ENCODE assay signal across 12 cellular contexts in genomic region chr12:32120419-32120818, GRCh38. TPM values are rescaled to one million over a fixed set of nuclear protein-coding genes. Genes with fewer than 3 reads are reported as not detected.
DNase-seq lines count a peak whose midpoint lies in the region; ATAC-seq, FAIRE-seq and TF ChIP-seq lines count a peak whose summit lies in the region.
"Had no signal": no experiment of that assay in that cellular context is flagged by ENCODE, and none has a peak within 500 bp of the region (broad histone marks: within the 10 kb centered on the region; RNA-seq: fewer than 3 reads in every experiment).

No MANE protein-coding gene starts in this region.

- POLR2A ChIA-PET in HepG2 (lab: Yijun Ruan, JAX), result no interaction called here
- POLR2A ChIA-PET in CD8-positive, alpha-beta memory T cell (lab: Charles Lee), result no interaction called here

- TF ChIP-seq EP300 in HepG2 (IDR thresholded peaks at IDR 0.05; ENCODE audit: low read depth in 2 of 2, low read length in 2 of 2) (no peak), HepG2 (CRISPR knock-in tag; IDR thresholded peaks at IDR 0.05; ENCODE audit: borderline replicate concordance) (no peak)

- H3K9ac ChIP-seq in HepG2 (ENCODE audit: insufficient read depth, low read depth, low read length), result no peak overlapping the region
- H3K9ac ChIP-seq in mammary epithelial cell (ENCODE audit: insufficient read depth, low read length), result no peak overlapping the region

- dilution Hi-C loops in mammary epithelial cell (cut with HindIII; ENCODE audit: low sequenced_read_pairs), result no loop called here

- no peak overlapping the region for H2AFZ ChIP-seq in HepG2 (ENCODE audit: low read length)
- no peak overlapping the region for H2AFZ ChIP-seq in mammary epithelial cell (ENCODE audit: low read depth, low read length)

- peaks cover 11% of the 10 kb centered on the region for H3K27me3 Mint-ChIP-seq in T-helper 2 cell treated with Interferon-gamma antibody and Interleukin-4, amounts not matched to agents 5 μg/mL and 100 μg/mL, for 36 hours (ENCODE audit: low read depth)
- no peaks in the 10 kb centered on the region for H3K27me3 Mint-ChIP-seq in CD8-positive, alpha-beta memory T cell

- no peaks in the 10 kb centered on the region for H3K9me3 Mint-ChIP-seq in T-helper 2 cell treated with Interferon-gamma antibody and Interleukin-4, amounts not matched to agents 5 μg/mL and 100 μg/mL, for 36 hours
- H3K9me3 Mint-ChIP-seq in CD8-positive, alpha-beta memory T cell, result no peaks in the 10 kb centered on the region

- no peak for TF ChIP-seq RAD21 in HepG2 (CRISPR knock-in tag; IDR thresholded peaks at IDR 0.05)

- H3K27ac ChIP-seq in HepG2 (ENCODE audit: extremely low read length, insufficient read depth, low read length), result no peak overlapping the region
- no peak overlapping the region for H3K27ac ChIP-seq in right lobe of liver
- H3K27ac ChIP-seq in mammary epithelial cell (ENCODE audit: insufficient read depth, low read depth, low read length), result no peak overlapping the region
- H3K27ac ChIP-seq in tibial artery, result no peak overlapping the region
- no peak overlapping the region for H3K27ac ChIP-seq in CD8-positive, alpha-beta memory T cell (ENCODE audit: low read depth, low read length)

- no peaks in the 10 kb centered on the region for H4K20me1 ChIP-seq in HepG2 (ENCODE audit: insufficient read depth, low read length)
- no peaks in the 10 kb centered on the region for H4K20me1 ChIP-seq in mammary epithelial cell (ENCODE audit: insufficient read depth, low read length)

- peak overlapping the region; percentile 3 for H3K4me3 Mint-ChIP-seq in T-helper 2 cell treated with Interferon-gamma antibody and Interleukin-4, amounts not matched to agents 5 μg/mL and 100 μg/mL, for 36 hours
- H3K4me3 Mint-ChIP-seq in CD8-positive, alpha-beta memory T cell, result no peak overlapping the region

- TF ChIP-seq CTCF in HepG2 (CRISPR knock-in tag; IDR thresholded peaks at IDR 0.05) (no peak), right lobe of liver (IDR thresholded peaks at IDR 0.05) (no peak), mammary epithelial cell (conservative IDR thresholded peaks at IDR 0.05 in 1 of 2, IDR thresholded peaks at IDR 0.05 in 1 of 2; ENCODE audit: extremely low read depth in 1 of 2, insufficient read depth in 1 of 2, low read depth in 1 of 2, low read length in 2 of 2) (no peak), tibial artery (IDR thresholded peaks at IDR 0.05) (no peak)

- no peak overlapping the region for H3K27ac Mint-ChIP-seq in T-helper 2 cell treated with Interferon-gamma antibody and Interleukin-4, amounts not matched to agents 5 μg/mL and 100 μg/mL, for 36 hours
- H3K27ac Mint-ChIP-seq in CD8-positive, alpha-beta memory T cell, result no peak overlapping the region

- H3K36me3 ChIP-seq in HepG2 (replicated peaks in 1 of 2; ENCODE audit: control insufficient read depth in 1 of 2, insufficient read depth in 2 of 2, low read length in 2 of 2) (no peaks in the 10 kb centered on the region), right lobe of liver (no peaks in the 10 kb centered on the region), mammary epithelial cell (ENCODE audit: insufficient read depth, low read length) (peaks cover 4% of the 10 kb centered on the region), tibial artery (no peaks in the 10 kb centered on the region)
- no peaks in the 10 kb centered on the region for H3K36me3 ChIP-seq in CD8-positive, alpha-beta memory T cell (ENCODE audit: insufficient read depth, low read length)

- no peak for FAIRE-seq in HepG2 (lab: Jason Lieb, UNC)

- 95% methylated on average over 2 of the region's 2 CpGs for WGBS in HepG2 (ENCODE audit: low lambda C conversion rate)
- 85% methylated on average over 2 of the region's 2 CpGs for WGBS in right lobe of liver (ENCODE audit: insufficient coverage, low coverage, low lambda C conversion rate, missing lambda C conversion rate)
- 98% methylated on average over 2 of the region's 2 CpGs for whole genome bisulfite sequencing in mammary epithelial cell (ENCODE audit: low coverage, missing lambda C conversion rate)

- ATAC-seq in HepG2, result no peak
- no peak for ATAC-seq in right lobe of liver
- peak; percentile 81 for ATAC-seq in HG02981 (IDR thresholded peaks at IDR 0.05; ENCODE audit: unreplicated experiment)

- peaks cover 11% of the 10 kb centered on the region for H3K4me1 Mint-ChIP-seq in T-helper 2 cell treated with Interferon-gamma antibody and Interleukin-4, amounts not matched to agents 5 μg/mL and 100 μg/mL, for 36 hours (ENCODE audit: low read depth)
- H3K4me1 Mint-ChIP-seq in CD8-positive, alpha-beta memory T cell, result peaks cover 12 to 19% (median 13%) of the 10 kb centered on the region in 3 donors

- in situ Hi-C loops in HepG2 (cut with HindIII; ENCODE audit: extremely low pct_ligation_motif_present, low pct_unique_long_range_greater_than_20kb), result no loop called here
- in situ Hi-C loops in mammary epithelial cell (cut with MboI; ENCODE audit: low sequenced_read_pairs in 2 of 2), result no loop called here

- BruUV-seq in HepG2 (replicated peaks; lab: Mats Ljungman, UMichigan) (no TSS peak), mammary epithelial cell (replicated peaks; lab: Mats Ljungman, UMichigan) (no TSS peak)

- no peaks in the 10 kb centered on the region for H3K79me2 ChIP-seq in HepG2 (ENCODE audit: insufficient read depth, low read length)
- peaks cover 72% of the 10 kb centered on the region for H3K79me2 ChIP-seq in mammary epithelial cell (ENCODE audit: insufficient read depth, low read length)

- no peaks in the 10 kb centered on the region for H3K36me3 Mint-ChIP-seq in T-helper 2 cell treated with Interferon-gamma antibody and Interleukin-4, amounts not matched to agents 5 μg/mL and 100 μg/mL, for 36 hours (ENCODE audit: low read depth)
- peaks cover 3 to 6% (median 5%) of the 10 kb centered on the region in 3 donors for H3K36me3 Mint-ChIP-seq in CD8-positive, alpha-beta memory T cell

- CTCF ChIA-PET in HepG2 (lab: Yijun Ruan, JAX; ENCODE audit: low intra/inter-chr PET ratio, low total read pairs), result no interaction called here
- CTCF ChIA-PET in mammary epithelial cell (lab: Charles Lee; ENCODE audit: low non-redundant PET), result interaction anchor here (0.6 kb wide), 1 partner anchor 192 kb away, joined by 3 read pairs; no protein-coding TSS in a partner anchor
- CTCF ChIA-PET in CD8-positive, alpha-beta memory T cell (lab: Charles Lee), result interaction anchor here (0.8 kb wide), 1 partner anchor 439 kb away, joined by 3 read pairs; no protein-coding TSS in a partner anchor

- H3K4me2 ChIP-seq in HepG2 (ENCODE audit: low read depth, low read length) (no peak overlapping the region), mammary epithelial cell (ENCODE audit: insufficient read depth, low read depth, low read length) (no peak overlapping the region)

- intact Hi-C loops in HepG2 (cut with micrococcal nuclease; ENCODE audit: unreplicated experiment), result no loop called here
- intact Hi-C loops in right lobe of liver (cut with DNase I), result no loop called here
- intact Hi-C loops in mammary epithelial cell (cut with micrococcal nuclease), result no loop called here
- intact Hi-C loops in tibial artery (cut with DNase I; ENCODE audit: low total_unique reads), result no loop called here

- H3K9me3 ChIP-seq in HepG2 (ENCODE audit: low read length) (no peaks in the 10 kb centered on the region), right lobe of liver (no peaks in the 10 kb centered on the region), mammary epithelial cell (replicated peaks; ENCODE audit: insufficient read depth, low read length) (no peaks in the 10 kb centered on the region), tibial artery (no peaks in the 10 kb centered on the region)
- H3K9me3 ChIP-seq in CD8-positive, alpha-beta memory T cell (ENCODE audit: low read length), result no peaks in the 10 kb centered on the region

- TF ChIP-seq POLR2A in HepG2 (IDR thresholded peaks at IDR 0.05; ENCODE audit: insufficient read depth in 1 of 2, low read depth in 2 of 2, low read length in 2 of 2), result no peak
- TF ChIP-seq POLR2A in right lobe of liver (IDR thresholded peaks at IDR 0.05), result no peak

- H3K4me1 ChIP-seq in HepG2 (ENCODE audit: insufficient read depth, low read length) (no peaks in the 10 kb centered on the region), right lobe of liver (no peaks in the 10 kb centered on the region), mammary epithelial cell (ENCODE audit: insufficient read depth, low read length) (peaks cover 25% of the 10 kb centered on the region), tibial artery (peaks cover 0 to 20% (median 14%) of the 10 kb centered on the region in 4 donors)
- H3K4me1 ChIP-seq in CD8-positive, alpha-beta memory T cell (ENCODE audit: insufficient read depth, low read length), result no peaks in the 10 kb centered on the region

- H3K27me3 ChIP-seq in HepG2 (ENCODE audit: control insufficient read depth in 1 of 2, insufficient read depth in 2 of 2, low read length in 2 of 2), result no peaks in the 10 kb centered on the region
- no peaks in the 10 kb centered on the region for H3K27me3 ChIP-seq in right lobe of liver
- H3K27me3 ChIP-seq in mammary epithelial cell (ENCODE audit: insufficient read depth, low read length), result no peaks in the 10 kb centered on the region
- no peaks in the 10 kb centered on the region for H3K27me3 ChIP-seq in tibial artery
- no peaks in the 10 kb centered on the region for H3K27me3 ChIP-seq in CD8-positive, alpha-beta memory T cell (ENCODE audit: insufficient read depth, low read length, poor library complexity, severe bottlenecking)

- H3K4me3 ChIP-seq in HepG2 (replicated peaks in 1 of 3; ENCODE audit: insufficient read depth in 1 of 3, low read depth in 2 of 3, low read length in 3 of 3) (no peak overlapping the region), right lobe of liver (no peak overlapping the region), mammary epithelial cell (replicated peaks in 1 of 3; ENCODE audit: insufficient read depth in 1 of 3, low read depth in 2 of 3, low read length in 3 of 3) (no peak overlapping the region), tibial artery (no peak overlapping the region)
- no peak overlapping the region for H3K4me3 ChIP-seq in CD8-positive, alpha-beta memory T cell (ENCODE audit: low read length)
- H3K4me3 ChIP-seq: lung had no signal

- DNase-seq in HepG2 (ENCODE audit: low spot score) (no peak), right lobe of liver (no peak), mammary epithelial cell (no peak), tibial artery (no peak), DMS 273 (lab: John Stamatoyannopoulos, UW; ENCODE audit: unreplicated experiment) (no peak)
- no peak for DNase-seq in T-helper 2 cell treated with Interferon-gamma antibody and Interleukin-4, amounts not matched to agents 5 μg/mL and 100 μg/mL, for 36 hours (ENCODE audit: low spot score)
- DNase-seq in CD8-positive, alpha-beta memory T cell, result no peak
- DNase-seq: activated CD8-positive, alpha-beta memory T cell treated with anti-CD3 and anti-CD28 coated beads for 24 hours; NCI-H526; stimulated activated CD4-positive, alpha-beta T cell treated with anti-CD3 and anti-CD28 coated beads, Interleukin-2, amount 100 ng/mL, for 24 hours had no signal

RNA-seq across cellular contexts. Expression of gene BICD1, which starts 13.8 kb away (rescaled TPM):
- 4.8 and 5.2 TPM in 2 replicates for total RNA-seq in HepG2 (2016; rRNA removed; fragmentation: Illumina TruSeq; extraction: Trizol)
- 2.9 and 3.2 TPM in 2 replicates for total RNA-seq in HepG2 (2016; cell fraction: cytosol; rRNA removed; fragmentation: Illumina TruSeq; extraction: Trizol; ENCODE audit: low read depth)
- total RNA-seq in HepG2 (2016; cell fraction: insoluble cytoplasmic fraction; rRNA removed; fragmentation: Illumina TruSeq; extraction: Trizol), result 3.7 and 5.0 TPM in 2 replicates
- total RNA-seq in HepG2 (2016; cell fraction: membrane; rRNA removed; fragmentation: Illumina TruSeq; extraction: Trizol), result 4.3 and 5.1 TPM in 2 replicates
- 11.2 and 11.5 TPM in 2 replicates for total RNA-seq in HepG2 (2016; cell fraction: nucleus; rRNA removed; fragmentation: Illumina TruSeq; extraction: Trizol)
- polyA plus RNA-seq in HepG2 (2011; rRNA removed), result 4.5 and 4.7 TPM in 2 replicates
- polyA plus RNA-seq in HepG2 (2011; cell fraction: cytosol; rRNA removed), result 1.5 and 2.1 TPM in 2 replicates
- polyA plus RNA-seq in HepG2 (2011; cell fraction: nucleus; rRNA removed), result 8.0 and 8.8 TPM in 2 replicates
- polyA plus RNA-seq in HepG2 (2012), result 4.7 and 5.0 TPM in 2 replicates
- polyA plus RNA-seq in HepG2 (2016; cell fraction: cytosol; fragmentation: Illumina TruSeq; extraction: Trizol; ENCODE audit: low read depth), result 1.6 and 1.7 TPM in 2 replicates
- polyA plus RNA-seq in HepG2 (2016; cell fraction: insoluble cytoplasmic fraction; fragmentation: Illumina TruSeq; extraction: Trizol; ENCODE audit: low read depth), result 8.0 and 8.4 TPM in 2 replicates
- polyA plus RNA-seq in HepG2 (2016; cell fraction: membrane; fragmentation: Illumina TruSeq; extraction: Trizol; ENCODE audit: low read depth), result 4.5 and 4.7 TPM in 2 replicates
- 9.3 and 10.0 TPM in 2 replicates for polyA plus RNA-seq in HepG2 (2016; cell fraction: nucleus; fragmentation: Illumina TruSeq; extraction: Trizol; ENCODE audit: insufficient read depth, low read depth)
- polyA minus RNA-seq in HepG2 (2011; rRNA and poly(A)+ RNA removed; ENCODE audit: low replicate concordance), result 11.8 and 42.9 TPM in 2 replicates
- polyA minus RNA-seq in HepG2 (2011; cell fraction: cytosol; rRNA and poly(A)+ RNA removed), result 2.5 and 3.4 TPM in 2 replicates
- 24.3 and 27.0 TPM in 2 replicates for polyA minus RNA-seq in HepG2 (2011; cell fraction: nucleus; rRNA and poly(A)+ RNA removed)
- 1 to 10 TPM; 1.0 to 4.9 (median 2.1) TPM for total RNA-seq in right lobe of liver
- 10 to 100 TPM; 36.2 to 42.4 TPM for total RNA-seq in mammary epithelial cell
- polyA plus RNA-seq in mammary epithelial cell, result 9.4 TPM
- polyA minus RNA-seq in mammary epithelial cell, result 35.6 TPM
- 10 to 100 TPM; 18.0 to 20.5 TPM for total RNA-seq in CD8-positive, alpha-beta memory T cell
- 8.7 TPM for polyA plus RNA-seq in CD8-positive, alpha-beta memory T cell
